ENCODE assay signal across 20 cellular contexts in genomic region chr13:51315658-51316057, GRCh38. TPM values are rescaled to one million over a fixed set of nuclear protein-coding genes. Genes with fewer than 3 reads are reported as not detected.
DNase-seq lines count a peak whose midpoint lies in the region; ATAC-seq and TF ChIP-seq lines count a peak whose summit lies in the region.
"Had no signal": no experiment of that assay in that cellular context is flagged by ENCODE, and none has a peak within 500 bp of the region (broad histone marks: within the 10 kb centered on the region; RNA-seq: fewer than 3 reads in every experiment).

No MANE protein-coding gene starts in this region.

- in situ Hi-C loops in astrocyte of the spinal cord (cut with HindIII; ENCODE audit: low sequenced_read_pairs): no loop called here

- H3K4me3 ChIP-seq in astrocyte of the spinal cord (ENCODE audit: low read depth, low read length) (no peak overlapping the region), skeletal muscle satellite cell (ENCODE audit: low read length) (no peak overlapping the region)
- H3K4me3 ChIP-seq: gastrocnemius medialis, GM23338, prostate gland, transverse colon had no signal

- peaks cover 30% of the 10 kb centered on the region for H3K4me1 ChIP-seq in skeletal muscle satellite cell (ENCODE audit: control insufficient read depth, insufficient read depth, low read length)
- H3K4me1 ChIP-seq: prostate gland, transverse colon had no signal

- H3K27me3 ChIP-seq in skeletal muscle satellite cell (ENCODE audit: control insufficient read depth, insufficient read depth, low read length): peaks cover 13% of the 10 kb centered on the region
- H3K27me3 ChIP-seq: gastrocnemius medialis, transverse colon had no signal

- H3K9me3 ChIP-seq in skeletal muscle satellite cell (replicated peaks; ENCODE audit: low read length): no peaks in the 10 kb centered on the region
- H3K9me3 ChIP-seq: gastrocnemius medialis, prostate gland, transverse colon had no signal

- TF ChIP-seq CTCF in astrocyte of the spinal cord (IDR thresholded peaks at IDR 0.05; ENCODE audit: low read depth, low read length): no peak

- no peak for ATAC-seq in HG02798 (IDR thresholded peaks at IDR 0.05; ENCODE audit: poor library complexity, unreplicated experiment)
- ATAC-seq in GM21515 (IDR thresholded peaks at IDR 0.05; ENCODE audit: unreplicated experiment): no peak
- ATAC-seq: activated T-helper 17 cell treated with anti-CD3 and anti-CD28 coated beads, Interleukin-2, amount 50 U/mL, for 72 hours; gastrocnemius medialis; GM23338; naive thymus-derived CD4-positive, alpha-beta T cell had no signal

- no peak overlapping the region for H3K9ac ChIP-seq in skeletal muscle satellite cell (ENCODE audit: low read depth, low read length)

- no peaks in the 10 kb centered on the region for H3K36me3 ChIP-seq in skeletal muscle satellite cell (ENCODE audit: insufficient read depth, low read length)
- H3K36me3 ChIP-seq: gastrocnemius medialis, prostate gland, transverse colon had no signal

- DNase-seq in NCI-H2171 (lab: John Stamatoyannopoulos, UW) (peak; percentile 30), astrocyte of the spinal cord (ENCODE audit: low read depth, low spot score) (peak; percentile 73), kidney glomerular epithelial cell (lab: John Stamatoyannopoulos, UW) (peak; percentile 87), GOT3 (lab: John Stamatoyannopoulos, UW) (no peak)
- DNase-seq: activated CD4-positive, alpha-beta T cell treated with anti-CD3 and anti-CD28 coated beads for 1 hour; C1 segment of cervical spinal cord; gastrocnemius medialis; naive thymus-derived CD4-positive, alpha-beta T cell; NCI-H1092; NCI-H446; stimulated activated naive CD4-positive, alpha-beta T cell; transverse colon had no signal

- H3K4me2 ChIP-seq in skeletal muscle satellite cell (ENCODE audit: low read length): peak overlapping the region; percentile 22
- H3K4me2 ChIP-seq: GM23338 had no signal

RNA-seq across cellular contexts. Expression of gene SERPINE3, which starts 23.8 kb away (rescaled TPM):
- total RNA-seq in skeletal muscle satellite cell (2012; rRNA removed): not detected in 2 replicates
- total RNA-seq: activated T-helper 17 cell treated with anti-CD3 and anti-CD28 coated beads, Interleukin-2, amount 50 U/mL, for 72 hours; gastrocnemius medialis; liver; naive thymus-derived CD4-positive, alpha-beta T cell; OCI-LY7; prostate gland; transverse colon had no signal
